Comparison of ENCODE assay signal across 9 cellular contexts in the genomic region with DNA sequence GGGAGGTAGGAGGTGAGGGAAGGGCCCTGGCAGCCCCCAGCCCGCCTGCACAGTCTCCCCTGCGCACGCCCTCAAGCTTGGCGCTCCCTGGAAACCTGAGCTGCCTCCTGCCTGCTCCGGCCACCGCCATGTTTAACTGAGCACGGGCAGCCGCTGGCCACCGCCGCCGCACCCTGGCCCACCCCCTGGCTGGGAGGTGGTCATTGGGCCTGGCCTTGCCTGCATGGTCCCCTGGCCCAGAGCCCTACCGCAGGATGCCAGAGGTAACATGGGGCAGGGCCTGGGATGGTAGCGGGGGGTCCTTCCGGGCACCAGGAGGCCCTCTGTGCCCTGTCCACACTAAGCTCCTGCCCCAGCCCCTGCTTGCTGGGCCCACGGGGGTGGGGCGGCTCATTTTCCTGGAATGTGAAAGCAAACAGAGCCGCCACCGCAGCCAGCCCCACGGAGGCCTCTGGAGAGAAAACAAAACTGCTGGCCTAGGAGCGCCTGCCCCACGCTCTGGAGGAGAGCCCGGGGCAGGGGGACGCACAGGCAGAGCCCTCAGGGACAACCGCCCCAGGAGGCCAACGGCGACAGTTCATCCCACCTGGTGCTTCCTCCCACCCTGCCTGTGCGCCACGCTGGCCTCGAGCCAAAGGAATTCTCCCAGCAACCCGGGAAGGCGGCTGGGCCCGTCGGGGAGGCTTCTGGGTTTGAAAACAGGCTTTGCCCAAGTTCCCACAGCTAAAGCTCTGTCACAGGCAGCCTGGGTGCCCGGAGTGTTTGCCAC. TPM values are rescaled to one million over a fixed set of nuclear protein-coding genes. Genes with fewer than 3 reads are reported as not detected.
DNase-seq lines count a peak whose midpoint lies in the region; ATAC-seq and TF ChIP-seq lines count a peak whose summit lies in the region.
"Had no signal": no experiment of that assay in that cellular context is flagged by ENCODE, and none has a peak within 500 bp of the region (broad histone marks: within the 10 kb centered on the region; RNA-seq: fewer than 3 reads in every experiment).

No MANE protein-coding gene starts in this region.

- no peak overlapping the region for H3K27ac Mint-ChIP-seq in activated naive CD8-positive, alpha-beta T cell treated with anti-CD3 and anti-CD28 coated beads, Interleukin-2, amount 50 U/mL, for 24 hours
- no peak overlapping the region for H3K27ac Mint-ChIP-seq in activated naive CD4-positive, alpha-beta T cell treated with anti-CD3 and anti-CD28 coated beads, Interleukin-2, amount 50 U/mL, for 72 hours

- H3K4me3 Mint-ChIP-seq in activated naive CD8-positive, alpha-beta T cell treated with anti-CD3 and anti-CD28 coated beads, Interleukin-2, amount 50 U/mL, for 24 hours = no peak overlapping the region

- no peaks in the 10 kb centered on the region for H3K36me3 Mint-ChIP-seq in activated naive CD8-positive, alpha-beta T cell treated with anti-CD3 and anti-CD28 coated beads, Interleukin-2, amount 50 U/mL, for 24 hours (ENCODE audit: low read depth)
- no peaks in the 10 kb centered on the region for H3K36me3 Mint-ChIP-seq in activated naive CD4-positive, alpha-beta T cell treated with anti-CD3 and anti-CD28 coated beads, Interleukin-2, amount 50 U/mL, for 72 hours

- no peak for ATAC-seq in activated naive CD8-positive, alpha-beta T cell treated with anti-CD3 and anti-CD28 coated beads, Interleukin-2, amount 50 U/mL, for 24 hours
- no peak for ATAC-seq in activated naive CD4-positive, alpha-beta T cell treated with anti-CD3 and anti-CD28 coated beads, Interleukin-2, amount 50 U/mL, for 72 hours

- no peaks in the 10 kb centered on the region for H3K4me1 Mint-ChIP-seq in activated naive CD8-positive, alpha-beta T cell treated with anti-CD3 and anti-CD28 coated beads, Interleukin-2, amount 50 U/mL, for 24 hours

- no peaks in the 10 kb centered on the region for H3K9me3 Mint-ChIP-seq in activated naive CD8-positive, alpha-beta T cell treated with anti-CD3 and anti-CD28 coated beads, Interleukin-2, amount 50 U/mL, for 24 hours
- H3K9me3 Mint-ChIP-seq in activated naive CD4-positive, alpha-beta T cell treated with anti-CD3 and anti-CD28 coated beads, Interleukin-2, amount 50 U/mL, for 72 hours = no peaks in the 10 kb centered on the region

- no peaks in the 10 kb centered on the region for H3K9me3 ChIP-seq in muscle layer of duodenum (ENCODE audit: control insufficient read depth in 1 of 2, low read length in 2 of 2)

- no peak for TF ChIP-seq CTCF in AG09309 (IDR thresholded peaks at IDR 0.05; ENCODE audit: control insufficient read depth, insufficient read depth, low read depth, low read length, missing control alignments)
- no peak for TF ChIP-seq CTCF in coronary artery (IDR thresholded peaks at IDR 0.05)

- H3K27ac ChIP-seq in coronary artery (peak overlapping the region; percentile 81 to 97), muscle layer of duodenum (ENCODE audit: low read length) (peak overlapping the region; percentile 45)

- H3K4me1 ChIP-seq in muscle layer of duodenum (ENCODE audit: control insufficient read depth in 1 of 2, insufficient read depth in 2 of 2, low read length in 2 of 2) = peaks cover 3 to 75% of the 10 kb centered on the region in 2 donors

- no peaks in the 10 kb centered on the region for H3K27me3 ChIP-seq in muscle layer of duodenum (ENCODE audit: low read depth, low read length)

- H3K4me3 ChIP-seq in AG09309 (ENCODE audit: control insufficient read depth, low read depth, low read length) (peak overlapping the region; percentile 33), coronary artery (peak overlapping the region; percentile 62), muscle layer of duodenum (ENCODE audit: low read depth in 1 of 2, low read length in 2 of 2) (peak overlapping the region in 1 of 2 donors; percentile 48)

- no peaks in the 10 kb centered on the region for H3K27me3 Mint-ChIP-seq in activated naive CD8-positive, alpha-beta T cell treated with anti-CD3 and anti-CD28 coated beads, Interleukin-2, amount 50 U/mL, for 24 hours

- DNase-seq in AG09309 (ENCODE audit: low read depth) = peak; percentile 57
- DNase-seq in NCI-H1092 (lab: John Stamatoyannopoulos, UW) = peak; percentile 59
- no peak for DNase-seq in coronary artery (ENCODE audit: low spot score)
- DNase-seq in activated naive CD8-positive, alpha-beta T cell treated with anti-CD3 and anti-CD28 coated beads, Interleukin-2, amount 50 U/mL, for 24 hours = no peak
- DNase-seq in NCI-H2196 (lab: John Stamatoyannopoulos, UW; ENCODE audit: unreplicated experiment) = no peak
- no peak for DNase-seq in activated naive CD4-positive, alpha-beta T cell treated with anti-CD3 and anti-CD28 coated beads, Interleukin-2, amount 50 U/mL, for 72 hours (ENCODE audit: low spot score in 2 of 2)
- no peak for DNase-seq in NCI-H774 (lab: John Stamatoyannopoulos, UW)

- peaks cover 0 to 8% of the 10 kb centered on the region in 2 donors for H3K36me3 ChIP-seq in muscle layer of duodenum (ENCODE audit: control insufficient read depth in 1 of 2, insufficient read depth in 2 of 2, low read length in 2 of 2)

RNA-seq across cellular contexts. Expression of gene NHERF2, which starts 8.9 kb away (rescaled TPM):
- total RNA-seq in activated naive CD4-positive, alpha-beta T cell treated with anti-CD3 and anti-CD28 coated beads, Interleukin-2, amount 50 U/mL, for 72 hours = 1 to 10 TPM in 1 of 2 donors, under 1 TPM in 1; 0.82 to 3.7 TPM

RNA-seq across cellular contexts. Expression of gene NTHL1, which starts 12.0 kb away (rescaled TPM):
- total RNA-seq in activated naive CD4-positive, alpha-beta T cell treated with anti-CD3 and anti-CD28 coated beads, Interleukin-2, amount 50 U/mL, for 72 hours = 10 to 100 TPM; 21.6 to 25.3 TPM

RNA-seq across cellular contexts. Expression of gene TSC2, which starts 12.2 kb away (rescaled TPM):
- total RNA-seq in activated naive CD4-positive, alpha-beta T cell treated with anti-CD3 and anti-CD28 coated beads, Interleukin-2, amount 50 U/mL, for 72 hours = 100 to 1,000 TPM in 1 of 2 donors, 10 to 100 TPM in 1; 70.5 to 121 TPM

RNA-seq across cellular contexts. Expression of gene NPW, which starts 16.0 kb away (rescaled TPM):
- 1 to 10 TPM in 1 of 2 donors, under 1 TPM in 1; 0.61 to 4.6 TPM for total RNA-seq in activated naive CD4-positive, alpha-beta T cell treated with anti-CD3 and anti-CD28 coated beads, Interleukin-2, amount 50 U/mL, for 72 hours
- total RNA-seq: bronchial epithelial cell had no signal

RNA-seq across cellular contexts. Expression of gene ZNF598, which starts 26.0 kb away (rescaled TPM):
- 10 to 100 TPM; 72.2 to 87.9 TPM for total RNA-seq in activated naive CD4-positive, alpha-beta T cell treated with anti-CD3 and anti-CD28 coated beads, Interleukin-2, amount 50 U/mL, for 72 hours

Comparison
In these comparisons a context has a peak if more than half of its experiments do, and no peak if none do; other contexts are left out.
1. DNase-seq: peak in AG09309 (single experiment) and NCI-H1092 (single experiment); none in coronary artery (single experiment), activated naive CD8-positive, alpha-beta T cell treated with anti-CD3 and anti-CD28 coated beads, Interleukin-2, amount 50 U/mL, for 24 hours (single experiment), NCI-H2196 (single experiment), activated naive CD4-positive, alpha-beta T cell treated with anti-CD3 and anti-CD28 coated beads, Interleukin-2, amount 50 U/mL, for 72 hours (0 of 2) and NCI-H774 (single experiment).